8 cellular contexts compared by ENCODE assay signal in the genomic region with DNA sequence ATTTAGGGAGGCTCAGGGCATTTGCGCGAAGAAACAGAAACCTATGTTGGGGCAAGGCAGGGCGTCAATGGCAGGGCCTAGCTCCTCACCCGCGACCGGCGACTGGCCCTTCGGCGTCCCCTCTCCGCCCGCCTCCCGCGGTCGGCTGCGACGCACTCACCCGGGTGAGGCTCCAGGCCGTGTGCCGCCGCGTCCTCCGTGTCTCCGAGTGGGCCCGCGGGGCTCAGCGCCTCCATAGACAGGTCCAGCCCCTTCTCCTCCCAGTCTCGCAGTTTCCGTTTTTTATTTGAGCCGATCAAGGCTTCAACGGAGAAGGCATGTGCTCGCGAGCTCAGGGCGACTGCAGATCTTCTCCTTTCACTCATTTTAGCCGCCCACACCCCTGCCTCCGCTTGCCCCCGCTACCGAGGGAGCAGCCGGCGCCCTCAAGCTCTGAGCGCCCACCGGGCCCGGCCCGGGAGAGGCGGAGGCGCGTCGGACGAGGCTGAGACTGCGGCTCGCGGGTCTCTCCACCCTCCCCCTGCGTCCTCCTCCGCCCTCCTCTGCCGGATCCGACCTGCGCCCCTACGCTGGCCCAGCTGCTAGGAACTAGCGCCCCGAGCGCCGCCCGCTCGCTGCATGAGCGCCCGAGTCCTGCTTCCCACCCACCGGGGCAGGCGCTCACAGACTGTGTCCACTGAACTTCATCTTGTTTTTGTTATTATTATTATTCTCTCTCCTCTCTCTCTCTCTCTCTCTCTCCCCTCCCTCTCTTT. TPM values are rescaled to one million over a fixed set of nuclear protein-coding genes. Genes with fewer than 3 reads are reported as not detected.
A peak's percentile ranks its signal among the peaks of the same experiment; 100 is the strongest.
DNase-seq lines count a peak whose midpoint lies in the region; ATAC-seq, FAIRE-seq and TF ChIP-seq lines count a peak whose summit lies in the region.

No MANE protein-coding gene starts in this region.

- peaks cover 0 to 29% (median 2%) of the 10 kb centered on the region in 3 donors for H3K9me3 Mint-ChIP-seq in IgD-negative memory B cell

- H3K9me3 ChIP-seq in ES-I3 (ENCODE audit: control insufficient read depth, insufficient read depth, low read length), result no peaks in the 10 kb centered on the region
- peaks cover 0 to 5% (median 0%) of the 10 kb centered on the region in 4 donors for H3K9me3 ChIP-seq in esophagus muscularis mucosa
- H3K9me3 ChIP-seq in pancreas, result no peaks in the 10 kb centered on the region
- H3K9me3 ChIP-seq in body of pancreas, result peaks cover 0 to 5% (median 0%) of the 10 kb centered on the region in 3 donors

- no peak for FAIRE-seq in pancreas (lab: Jason Lieb, UNC)

- H3K4me1 ChIP-seq in ES-I3 (ENCODE audit: insufficient read depth, low read length) (no peaks in the 10 kb centered on the region), esophagus muscularis mucosa (peaks cover 30 to 59% (median 45%) of the 10 kb centered on the region in 4 donors), pancreas (no peaks in the 10 kb centered on the region), body of pancreas (peaks cover 37% of the 10 kb centered on the region)

- H3K27ac Mint-ChIP-seq in IgD-negative memory B cell, result peak overlapping the region in 2 of 3 donors; percentile 76 to 94

- TF ChIP-seq CTCF in esophagus muscularis mucosa (IDR thresholded peaks at IDR 0.05), result no peak
- TF ChIP-seq CTCF in pancreas (IDR thresholded peaks at IDR 0.05), result no peak
- no peak for TF ChIP-seq CTCF in body of pancreas (IDR thresholded peaks at IDR 0.05)

- peak overlapping the region; percentile 89 for H3K9ac ChIP-seq in ES-I3 (ENCODE audit: low read depth, low read length)

- DNase-seq in esophagus muscularis mucosa (ENCODE audit: extremely low spot score) (no peak), pancreas (peak in 1 of 6 donors; percentile 66), body of pancreas (no peak), cerebellar nuclear complex (lab: John Stamatoyannopoulos, UW) (no peak), NCI-H1105 treated with DMSO at 0.1 percent for 48 hours (lab: John Stamatoyannopoulos, UW) (no peak)
- no peak for DNase-seq in NK-92 treated with Interleukin-12 subunit alpha and Interleukin-12 subunit beta, amount 100 ng/mL, for 24 hours (lab: John Stamatoyannopoulos, UW)

- TF ChIP-seq POLR2A in esophagus muscularis mucosa (IDR thresholded peaks at IDR 0.05; ENCODE audit: low read depth), result peak; percentile 4
- no peak for TF ChIP-seq POLR2A in body of pancreas (IDR thresholded peaks at IDR 0.05)

- intact Hi-C loops in esophagus muscularis mucosa (cut with DNase I) (no loop called here), pancreas (cut with DNase I) (no loop called here), body of pancreas (cut with DNase I) (no loop called here)

- TF ChIP-seq EP300 in esophagus muscularis mucosa (IDR thresholded peaks at IDR 0.05), result no peak

- H3K4me3 ChIP-seq in esophagus muscularis mucosa (peak overlapping the region; percentile 48 to 60 (median 50)), pancreas (peak overlapping the region in 3 of 4 donors; percentile 10 to 43 (median 20)), body of pancreas (peak overlapping the region in 1 of 2 donors; percentile 31)

- H3K36me3 ChIP-seq in ES-I3 (ENCODE audit: insufficient read depth, low read length) (no peaks in the 10 kb centered on the region), esophagus muscularis mucosa (no peaks in the 10 kb centered on the region), pancreas (no peaks in the 10 kb centered on the region), body of pancreas (replicated peaks in 1 of 2; ENCODE audit: insufficient read depth in 1 of 2, low read depth in 2 of 2) (no peaks in the 10 kb centered on the region)

- H3K27me3 ChIP-seq in esophagus muscularis mucosa (peaks cover 4 to 100% (median 95%) of the 10 kb centered on the region in 4 donors), pancreas (peaks cover 7 to 87% (median 22%) of the 10 kb centered on the region in 4 donors), body of pancreas (peaks cover 4 to 87% of the 10 kb centered on the region in 2 donors)

- H3K36me3 Mint-ChIP-seq in IgD-negative memory B cell, result peaks cover 5% of the 10 kb centered on the region

- peaks cover 7 to 31% (median 7%) of the 10 kb centered on the region in 3 donors for H3K4me1 Mint-ChIP-seq in IgD-negative memory B cell

- H3K4me3 Mint-ChIP-seq in IgD-negative memory B cell, result peak overlapping the region; percentile 57 to 81 (median 76)

- H3K27ac ChIP-seq in esophagus muscularis mucosa (replicated peaks in 1 of 4) (peak overlapping the region in 2 of 4 donors; percentile 20 to 41), pancreas (no peak overlapping the region), body of pancreas (no peak overlapping the region)

- H3K27me3 Mint-ChIP-seq in IgD-negative memory B cell, result peaks cover 89% of the 10 kb centered on the region

- peak in 3 of 4 donors; percentile 38 to 58 (median 53) for ATAC-seq in pancreas
- no peak for ATAC-seq in body of pancreas

- 3% methylated on average over 36 of the region's 67 CpGs for WGBS in esophagus muscularis mucosa
- 4 to 6% methylated on average over 60 to 67 of the region's 67 CpGs for WGBS in pancreas, 2 donors
- 3 to 9% methylated on average over 30 to 57 of the region's 67 CpGs for WGBS in body of pancreas, 2 donors

RNA-seq across cellular contexts. Expression of gene TBX15, which starts 0.5 kb away (rescaled TPM):
- polyA plus RNA-seq in IgD-negative memory B cell (not detected), pancreas (under 1 TPM in 1 of 2 donors, not detected in 1; 0.05 TPM)
- total RNA-seq in esophagus muscularis mucosa (1 to 10 TPM in 1 of 4 donors, under 1 TPM in 3; 0.42 to 1.2 (median 0.79) TPM), pancreas (under 1 TPM in 4 of 6 donors, not detected in 2; 0.06 to 0.14 (median 0.09) TPM), body of pancreas (not detected)
